In the genomic region with DNA sequence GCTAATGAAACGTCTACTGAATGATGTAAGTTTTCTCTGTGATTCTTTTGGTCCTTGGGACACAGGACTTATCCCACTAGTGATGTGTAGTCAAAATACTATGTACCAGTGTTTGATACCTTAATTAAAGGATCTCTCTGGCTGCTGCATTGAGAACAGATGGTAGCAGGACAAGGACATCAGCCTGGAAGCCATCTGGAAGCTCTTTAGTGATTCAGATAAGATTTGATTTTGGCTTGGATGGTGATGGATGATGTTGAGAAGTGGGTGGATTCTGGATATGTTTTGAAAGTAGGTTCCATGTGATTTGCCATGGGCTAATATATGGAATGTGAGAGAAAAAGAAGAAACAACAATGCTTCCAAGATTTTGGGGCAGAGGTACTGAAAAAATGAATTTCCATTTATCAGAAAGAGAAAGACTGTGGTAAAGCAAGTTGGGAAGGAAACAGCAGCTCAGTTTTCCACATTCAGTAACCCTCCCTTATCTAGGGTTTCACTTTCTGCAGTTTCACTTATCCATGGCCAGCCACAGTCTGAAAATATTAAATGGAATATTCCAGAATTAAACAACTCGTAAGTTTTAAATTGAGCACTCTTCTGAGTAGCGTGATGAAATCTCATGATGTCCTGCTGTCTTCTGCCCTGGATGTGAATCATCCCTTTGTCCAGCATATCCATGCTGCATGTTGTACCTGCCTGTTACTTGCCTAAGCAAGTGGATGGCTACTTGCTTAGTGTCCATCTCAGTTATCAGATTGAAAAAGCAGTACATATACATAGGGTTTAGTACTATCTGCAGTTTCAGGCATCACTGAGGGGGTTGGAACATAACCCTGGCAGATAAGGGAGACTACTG, we compare ENCODE assay signal across 21 cellular contexts. TPM values are rescaled to one million over a fixed set of nuclear protein-coding genes. Genes with fewer than 3 reads are reported as not detected.
A peak's percentile ranks its signal among the peaks of the same experiment; 100 is the strongest.
DNase-seq lines count a peak whose midpoint lies in the region; ATAC-seq and TF ChIP-seq lines count a peak whose summit lies in the region.
"Had no signal": no experiment of that assay in that cellular context is flagged by ENCODE, and none has a peak within 500 bp of the region (broad histone marks: within the 10 kb centered on the region; RNA-seq: fewer than 3 reads in every experiment).

No MANE protein-coding gene starts in this region.

- no peak for DNase-seq in stimulated activated naive CD8-positive, alpha-beta T cell treated with anti-CD3 and anti-CD28 coated beads, Interleukin-15, Interleukin-2, amounts not matched to agents 100 U/mL and 50 U/mL, for 24 hours
- DNase-seq in SK-N-DZ (ENCODE audit: low spot score) (peak; percentile 85), esophagus muscularis mucosa (ENCODE audit: extremely low spot score) (peak; percentile 24), Peyer's patch (no peak), germinal center (ENCODE audit: low spot score) (no peak), Calu3 (no peak)
- DNase-seq: activated CD4-positive, alpha-beta T cell treated with anti-CD3 and anti-CD28 coated beads for 4 hours; amniotic stem cell; central memory CD4-positive, alpha-beta T cell; effector CD8-positive, alpha-beta T cell; heart left ventricle; IMR-90; MM.1S; naive B cell; NCI-H187; stimulated activated CD4-positive, alpha-beta T cell treated with anti-CD3 and anti-CD28 coated beads, Interleukin-4, amount 100 ng/mL, for 1 hour; substantia nigra had no signal

- H3K27me3 ChIP-seq in esophagus muscularis mucosa (no peaks in the 10 kb centered on the region), Peyer's patch (no peaks in the 10 kb centered on the region)
- H3K27me3 ChIP-seq: heart left ventricle had no signal

- H3K36me3 Mint-ChIP-seq in stimulated activated naive CD8-positive, alpha-beta T cell treated with anti-CD3 and anti-CD28 coated beads, Interleukin-15, Interleukin-2, amounts not matched to agents 100 ng/mL and 50 ng/mL, for 24 hours (ENCODE audit: low read depth), result peaks cover 12% of the 10 kb centered on the region
- H3K36me3 Mint-ChIP-seq in Calu3 (ENCODE audit: insufficient read depth, unreplicated experiment), result no peaks in the 10 kb centered on the region

- TF ChIP-seq CTCF in esophagus muscularis mucosa (IDR thresholded peaks at IDR 0.05) (no peak), Peyer's patch (IDR thresholded peaks at IDR 0.05) (no peak), Calu3 (IDR thresholded peaks at IDR 0.05; ENCODE audit: unreplicated experiment) (no peak)

- CTCF ChIA-PET in Calu3 (lab: Charles Lee), result no interaction called here

- intact Hi-C loops in esophagus muscularis mucosa (cut with DNase I) (no loop called here), Calu3 (cut with micrococcal nuclease; ENCODE audit: unreplicated experiment) (no loop called here)

- no peaks in the 10 kb centered on the region for H3K9me3 ChIP-seq in esophagus muscularis mucosa
- no peaks in the 10 kb centered on the region for H3K9me3 ChIP-seq in Peyer's patch
- H3K9me3 ChIP-seq: HAP-1, heart left ventricle had no signal

- H3K27ac ChIP-seq in esophagus muscularis mucosa (replicated peaks in 1 of 4) (no peak overlapping the region), Peyer's patch (no peak overlapping the region)
- H3K27ac ChIP-seq: HL-60, parathyroid adenoma had no signal

- H3K27me3 Mint-ChIP-seq in stimulated activated naive CD8-positive, alpha-beta T cell treated with anti-CD3 and anti-CD28 coated beads, Interleukin-15, Interleukin-2, amounts not matched to agents 100 ng/mL and 50 ng/mL, for 24 hours, result peaks cover 3% of the 10 kb centered on the region
- peaks cover 4% of the 10 kb centered on the region for H3K27me3 Mint-ChIP-seq in Calu3 (ENCODE audit: unreplicated experiment)
- H3K27me3 Mint-ChIP-seq: naive B cell had no signal

- H3K4me3 Mint-ChIP-seq in stimulated activated naive CD8-positive, alpha-beta T cell treated with anti-CD3 and anti-CD28 coated beads, Interleukin-15, Interleukin-2, amounts not matched to agents 100 ng/mL and 50 ng/mL, for 24 hours, result peak overlapping the region; percentile 73
- no peak overlapping the region for H3K4me3 Mint-ChIP-seq in Calu3 (ENCODE audit: low read depth, unreplicated experiment)
- H3K4me3 Mint-ChIP-seq: naive B cell had no signal

- H3K36me3 ChIP-seq in esophagus muscularis mucosa (no peaks in the 10 kb centered on the region), Peyer's patch (no peaks in the 10 kb centered on the region)
- H3K36me3 ChIP-seq: HAP-1, heart left ventricle had no signal

- TF ChIP-seq POLR2A in esophagus muscularis mucosa (IDR thresholded peaks at IDR 0.05; ENCODE audit: low read depth) (no peak), Peyer's patch (IDR thresholded peaks at IDR 0.05) (no peak)

- TF ChIP-seq EP300 in esophagus muscularis mucosa (IDR thresholded peaks at IDR 0.05), result no peak

- H3K9me3 Mint-ChIP-seq in stimulated activated naive CD8-positive, alpha-beta T cell treated with anti-CD3 and anti-CD28 coated beads, Interleukin-15, Interleukin-2, amounts not matched to agents 100 ng/mL and 50 ng/mL, for 24 hours, result no peaks in the 10 kb centered on the region
- H3K9me3 Mint-ChIP-seq in Calu3 (ENCODE audit: low read depth, unreplicated experiment), result no peaks in the 10 kb centered on the region
- H3K9me3 Mint-ChIP-seq: naive B cell had no signal

- H3K4me3 ChIP-seq in esophagus muscularis mucosa, result no peak overlapping the region
- H3K4me3 ChIP-seq in Peyer's patch, result no peak overlapping the region
- H3K4me3 ChIP-seq: HAP-1 had no signal

- 81% methylated on average over 3 of the region's 3 CpGs for WGBS in esophagus muscularis mucosa

- H3K27ac Mint-ChIP-seq in stimulated activated naive CD8-positive, alpha-beta T cell treated with anti-CD3 and anti-CD28 coated beads, Interleukin-15, Interleukin-2, amounts not matched to agents 100 ng/mL and 50 ng/mL, for 24 hours, result peak overlapping the region; percentile 87
- H3K27ac Mint-ChIP-seq in Calu3 (ENCODE audit: unreplicated experiment), result no peak overlapping the region

- H3K4me1 Mint-ChIP-seq in stimulated activated naive CD8-positive, alpha-beta T cell treated with anti-CD3 and anti-CD28 coated beads, Interleukin-15, Interleukin-2, amounts not matched to agents 100 ng/mL and 50 ng/mL, for 24 hours (ENCODE audit: low read depth), result peaks cover 53% of the 10 kb centered on the region
- no peaks in the 10 kb centered on the region for H3K4me1 Mint-ChIP-seq in Calu3 (ENCODE audit: low read depth, unreplicated experiment)

- H3K4me1 ChIP-seq in esophagus muscularis mucosa (no peaks in the 10 kb centered on the region), Peyer's patch (no peaks in the 10 kb centered on the region)
- H3K4me1 ChIP-seq: HAP-1, parathyroid adenoma had no signal

- ATAC-seq in stimulated activated naive CD8-positive, alpha-beta T cell treated with anti-CD3 and anti-CD28 coated beads, Interleukin-15, Interleukin-2, amounts not matched to agents 100 U/mL and 50 U/mL, for 24 hours, result no peak

- no TSS peak for BruUV-seq in Calu3 (replicated peaks; lab: Mats Ljungman, UMichigan)

RNA-seq across cellular contexts. Expression of a gene that starts 15.6 kb away (rescaled TPM):
- polyA plus RNA-seq in SK-N-DZ (2014; cell fraction: cytosol; rRNA removed), result 0.03 TPM in 1 of 2 replicates, not detected in the other
- polyA plus RNA-seq in SK-N-DZ (2014; cell fraction: nucleus; rRNA removed), result 0.23 and 0.38 TPM in 2 replicates
- total RNA-seq in esophagus muscularis mucosa (1 to 10 TPM; 1.4 to 5.8 (median 2.6) TPM), Peyer's patch (10 to 100 TPM in 1 of 4 donors, 1 to 10 TPM in 3; 2.1 to 19.0 (median 3.9) TPM), Calu3 (2022) (3.4 and 9.4 TPM in 2 replicates)
- total RNA-seq: IMR-90 had no signal
- polyA plus RNA-seq: IMR-90 had no signal

Comparison
In these comparisons a context has a peak if more than half of its experiments do, and no peak if none do; other contexts are left out.
1. DNase-seq: peak in SK-N-DZ (single experiment) and esophagus muscularis mucosa (single experiment); none in stimulated activated naive CD8-positive, alpha-beta T cell treated with anti-CD3 and anti-CD28 coated beads, Interleukin-15, Interleukin-2, amounts not matched to agents 100 U/mL and 50 U/mL, for 24 hours (single experiment), Peyer's patch (0 of 3), germinal center (single experiment) and Calu3 (single experiment).